ENCODE assay signal across 17 cellular contexts in the genomic region with DNA sequence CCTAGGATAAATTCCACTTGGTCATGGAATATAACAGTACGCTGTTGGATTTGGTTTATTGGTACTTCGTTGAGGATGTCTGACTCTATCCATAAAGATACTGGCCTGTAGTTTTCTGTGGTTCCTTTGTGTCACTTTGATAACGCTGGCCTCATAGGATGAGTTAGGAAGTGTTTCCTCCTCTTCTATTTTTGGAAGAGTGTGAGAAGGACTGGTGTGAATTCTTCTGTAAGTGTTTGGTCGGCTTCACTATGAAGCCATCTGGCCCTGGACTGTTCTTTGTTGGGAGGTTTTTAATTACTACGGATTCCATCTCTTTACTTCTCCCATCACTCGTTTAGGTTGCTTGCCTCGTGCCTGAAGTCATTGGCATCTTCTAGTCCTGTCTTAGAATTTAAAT.
"Had no signal": no experiment of that assay in that cellular context is flagged by ENCODE, and none has a peak within 500 bp of the region (broad histone marks: within the 10 kb centered on the region; RNA-seq: fewer than 3 reads in every experiment).

No MANE protein-coding gene starts in this region.

- H3K9me3 ChIP-seq: esophagus squamous epithelium, gastroesophageal sphincter, ovary, right lobe of liver, tibial artery, upper lobe of left lung, uterus had no signal

- H3K27ac ChIP-seq: esophagus squamous epithelium, gastroesophageal sphincter, neural progenitor cell, ovary, right lobe of liver, tibial artery, upper lobe of left lung, uterus had no signal

- ATAC-seq: gastroesophageal sphincter; natural killer cell treated with Interleukin-12 subunit alpha and Interleukin-12 subunit beta and Interleukin-15 and Interleukin-18, amount 100 ng/mL, for 72 hours; right lobe of liver; stimulated activated effector memory CD8-positive, alpha-beta T cell treated with anti-CD3 and anti-CD28 coated beads, Interleukin-12 subunit alpha, Interleukin-12 subunit beta, amount 100 ng/mL, for 72 hours; stimulated activated naive CD8-positive, alpha-beta T cell treated with anti-CD3 and anti-CD28 coated beads, Interleukin-15, Interleukin-2, amounts not matched to agents 100 U/mL and 50 U/mL, for 24 hours had no signal

- H3K27me3 ChIP-seq: gastroesophageal sphincter, neural progenitor cell, ovary, right lobe of liver, tibial artery, upper lobe of left lung, uterus had no signal

- H3K4me3 ChIP-seq: esophagus squamous epithelium, gastroesophageal sphincter, neural progenitor cell, ovary, right lobe of liver, tibial artery, upper lobe of left lung, uterus had no signal

- DNase-seq: effector memory CD4-positive, alpha-beta T cell; esophagus squamous epithelium; foreskin fibroblast; mammary epithelial cell; nucleus accumbens; ovary; stimulated activated CD4-positive, alpha-beta T cell treated with anti-CD3 and anti-CD28 coated beads, Interleukin-4, amount 100 ng/mL, for 1 hour; stimulated activated CD8-positive, alpha-beta memory T cell treated with anti-CD3 and anti-CD28 coated beads, Interleukin-4, amount 100 ng/mL, for 48 hours; stimulated activated naive CD8-positive, alpha-beta T cell treated with anti-CD3 and anti-CD28 coated beads, Interleukin-15, Interleukin-2, amounts not matched to agents 100 U/mL and 50 U/mL, for 24 hours; upper lobe of left lung; uterus had no signal

- H3K36me3 ChIP-seq: esophagus squamous epithelium, gastroesophageal sphincter, neural progenitor cell, ovary, right lobe of liver, tibial artery, upper lobe of left lung, uterus had no signal

- H3K4me1 ChIP-seq: gastroesophageal sphincter, neural progenitor cell, right lobe of liver, tibial artery, upper lobe of left lung, uterus had no signal
